ENCODE assay signal across 1 cellular context in genomic region chr21:14697769-14698168, GRCh38.
TF ChIP-seq lines count a peak whose summit lies in the region.

No MANE protein-coding gene starts in this region.

TF ChIP-seq in GM23338, 12 proteins besides CTCF, POLR2A, EP300 and RAD21 (continued from another document):
- no peak for TF ChIP-seq ETS1 (IDR thresholded peaks at IDR 0.05)
- TF ChIP-seq POLR2AphosphoS5 (IDR thresholded peaks at IDR 0.05; ENCODE audit: low read depth) = no peak
- TF ChIP-seq STAT1 (IDR thresholded peaks at IDR 0.05; ENCODE audit: unreplicated experiment) = no peak
- no peak for TF ChIP-seq ZNF114 (CRISPR knock-in tag; IDR thresholded peaks at IDR 0.05)
- TF ChIP-seq EZH2phosphoT487 (IDR thresholded peaks at IDR 0.05; ENCODE audit: unreplicated experiment) = no peak
- TF ChIP-seq REST (IDR thresholded peaks at IDR 0.05; ENCODE audit: unreplicated experiment) = no peak
- no peak for TF ChIP-seq ZNF462 (CRISPR knock-in tag; IDR thresholded peaks at IDR 0.05)
- TF ChIP-seq ZNF331 (CRISPR knock-in tag; IDR thresholded peaks at IDR 0.05; ENCODE audit: low read depth) = no peak
